ENCODE assay signal across 8 cellular contexts in genomic region chr1:224329842-224330753, GRCh38. TPM values are rescaled to one million over a fixed set of nuclear protein-coding genes. Genes with fewer than 3 reads are reported as not detected.
DNase-seq lines count a peak whose midpoint lies in the region; ATAC-seq and TF ChIP-seq lines count a peak whose summit lies in the region.

NVL (minus strand) TSS chr1:224330172; CDS start chr1:224330127, 45 bp downstream.

- DNase-seq in COLO668 (lab: John Stamatoyannopoulos, UW; ENCODE audit: unreplicated experiment) (peak; percentile 93), GM20000 (ENCODE audit: low spot score) (peak; percentile 84), HT-29 (ENCODE audit: low spot score) (peak; percentile 93), lung (ENCODE audit: low spot score) (peak; percentile 84)
- DNase-seq in NK-92 treated with Interleukin-12 subunit alpha and Interleukin-12 subunit beta, amount 100 ng/mL, for 24 hours (lab: John Stamatoyannopoulos, UW), result peak; percentile 76
- DNase-seq in activated CD8-positive, alpha-beta memory T cell treated with anti-CD3 and anti-CD28 coated beads for 1 hour (ENCODE audit: extremely low read depth in 1 of 2, low read depth in 1 of 2), result peak; percentile 40 to 67
- DNase-seq in effector CD4-positive, alpha-beta T cell, result peak; percentile 72
- peak; percentile 60 to 78 (median 62) for DNase-seq in stimulated activated CD4-positive, alpha-beta T cell treated with anti-CD3 and anti-CD28 coated beads, TNF-alpha, amount 100 ng/mL, for 24 hours (ENCODE audit: low read depth in 3 of 3)

- no peaks in the 10 kb centered on the region for H3K36me3 ChIP-seq in lung (ENCODE audit: control insufficient read depth in 2 of 2, insufficient read depth in 2 of 2, low read length in 2 of 2)

- no peak for TF ChIP-seq CTCF in GM20000 (IDR thresholded peaks at IDR 0.05; ENCODE audit: extremely low read depth, missing control alignments)
- TF ChIP-seq CTCF in lung (IDR thresholded peaks at IDR 0.05; ENCODE audit: control extremely low read depth, extremely low read depth), result no peak

- peaks cover 0 to 6% of the 10 kb centered on the region in 2 donors for H3K4me1 ChIP-seq in lung (ENCODE audit: control insufficient read depth in 2 of 2, insufficient read depth in 2 of 2, low read length in 2 of 2)

- peak within 1 kb of the TSS; percentile 96 to 97 for H3K27ac ChIP-seq in lung (ENCODE audit: low read depth in 1 of 2, low read length in 1 of 2)

- H3K4me3 ChIP-seq in lung, result peak within 1 kb of the TSS; percentile 92

- 0% methylated on average over 52 of the region's 52 CpGs for WGBS in lung, 2 donors

- H3K27me3 ChIP-seq in lung (ENCODE audit: control insufficient read depth, insufficient read depth), result no peaks in the 10 kb centered on the region

- no peaks in the 10 kb centered on the region for H3K9me3 ChIP-seq in lung (ENCODE audit: control insufficient read depth in 2 of 2, insufficient read depth in 1 of 2, low read length in 1 of 2)

- ATAC-seq in lung (ENCODE audit: insufficient read depth, low FRiP score), result peak; percentile 91

RNA-seq across cellular contexts. Expression of gene NVL, which starts in this region (rescaled TPM):
- total RNA-seq in HT-29 (2014; rRNA removed; shearing (Covaris generic)), result 9.1 and 12.2 TPM in 2 replicates
- 10 to 100 TPM; 20.1 to 38.0 TPM for total RNA-seq in lung
- 10 to 100 TPM; 12.8 to 41.5 TPM for polyA plus RNA-seq in lung

Comparison
In these comparisons a context has a peak if more than half of its experiments do, and no peak if none do; other contexts are left out.
1. Peak in every context shown above with its lines: DNase-seq, ATAC-seq, H3K4me3 ChIP-seq and H3K27ac ChIP-seq.